10 cellular contexts compared by ENCODE assay signal in the genomic region with DNA sequence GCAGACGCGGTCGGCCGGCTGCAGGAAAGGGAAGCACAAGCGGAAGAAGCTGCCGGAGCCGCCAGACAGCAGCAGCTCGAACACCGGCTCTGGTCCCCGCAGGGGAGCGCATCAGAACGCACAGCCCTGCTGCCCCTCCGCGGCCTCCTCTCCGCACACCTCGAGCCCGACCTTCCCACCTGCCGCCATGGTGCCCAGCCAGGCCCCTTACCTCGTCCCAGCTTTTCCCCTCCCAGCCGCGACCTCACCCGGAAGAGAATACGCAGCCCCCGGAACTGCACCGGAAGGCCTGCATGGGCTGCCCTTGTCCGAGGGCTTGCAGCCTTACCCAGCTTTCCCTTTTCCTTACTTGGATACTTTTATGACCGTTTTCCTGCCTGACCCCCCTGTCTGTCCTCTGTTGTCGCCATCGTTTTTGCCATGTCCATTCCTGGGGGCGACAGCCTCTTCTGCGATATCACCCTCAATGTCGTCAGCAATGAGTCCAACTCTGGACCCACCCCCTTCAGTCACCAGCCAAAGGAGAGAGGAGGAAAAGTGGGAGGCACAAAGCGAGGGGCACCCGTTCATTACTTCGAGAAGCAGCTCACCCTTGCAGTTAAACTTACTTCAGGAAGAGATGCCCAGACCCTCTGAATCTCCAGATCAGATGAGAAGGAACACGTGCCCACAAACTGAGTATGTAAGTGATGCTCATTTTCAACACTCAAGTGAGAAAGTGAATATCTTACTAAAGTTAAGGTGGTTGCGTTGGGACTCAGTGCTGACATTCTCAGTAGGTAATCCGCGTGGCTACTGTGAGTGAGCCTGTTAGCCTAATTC. TPM values are rescaled to one million over a fixed set of nuclear protein-coding genes. Genes with fewer than 3 reads are reported as not detected.
DNase-seq lines count a peak whose midpoint lies in the region; ATAC-seq and TF ChIP-seq lines count a peak whose summit lies in the region.
"Had no signal": no experiment of that assay in that cellular context is flagged by ENCODE, and none has a peak within 500 bp of the region (broad histone marks: within the 10 kb centered on the region; RNA-seq: fewer than 3 reads in every experiment).

No MANE protein-coding gene starts in this region.

- H3K27me3 ChIP-seq in right cardiac atrium (ENCODE audit: control insufficient read depth, insufficient read depth) (no peaks in the 10 kb centered on the region), right atrium auricular region (no peaks in the 10 kb centered on the region), aorta (ENCODE audit: control insufficient read depth in 1 of 2, insufficient read depth in 2 of 2, low read length in 1 of 2) (no peaks in the 10 kb centered on the region)
- H3K27me3 ChIP-seq in naive thymus-derived CD4-positive, alpha-beta T cell (ENCODE audit: control insufficient read depth in 2 of 2, insufficient read depth in 2 of 2, low read length in 2 of 2) = no peaks in the 10 kb centered on the region

- peak overlapping the region; percentile 93 for H3K27ac Mint-ChIP-seq in activated naive CD4-positive, alpha-beta T cell treated with anti-CD3 and anti-CD28 coated beads, Interleukin-2, amount 50 U/mL, for 24 hours
- peak overlapping the region; percentile 75 to 97 (median 86) for H3K27ac Mint-ChIP-seq in naive thymus-derived CD4-positive, alpha-beta T cell
- H3K27ac Mint-ChIP-seq: HFFc6 had no signal

- H3K36me3 Mint-ChIP-seq in activated naive CD4-positive, alpha-beta T cell treated with anti-CD3 and anti-CD28 coated beads, Interleukin-2, amount 50 U/mL, for 24 hours = peaks cover 11% of the 10 kb centered on the region
- H3K36me3 Mint-ChIP-seq in naive thymus-derived CD4-positive, alpha-beta T cell = peaks cover 2 to 38% (median 20%) of the 10 kb centered on the region in 5 donors

- intact Hi-C loops in right cardiac atrium (cut with DNase I) (no loop called here), aorta (cut with DNase I) (no loop called here)
- intact Hi-C loops in naive thymus-derived CD4-positive, alpha-beta T cell (cut with micrococcal nuclease) = no loop called here

- ATAC-seq in right cardiac atrium (no peak), aorta (ENCODE audit: low FRiP score) (peak; percentile 48), HG03378 (IDR thresholded peaks at IDR 0.05; ENCODE audit: unreplicated experiment) (no peak)
- ATAC-seq in naive thymus-derived CD4-positive, alpha-beta T cell = peak; percentile 63

- no peak for TF ChIP-seq CTCF in right atrium auricular region (IDR thresholded peaks at IDR 0.05)

- H3K27ac ChIP-seq in right cardiac atrium (ENCODE audit: low read length) (no peak overlapping the region), right atrium auricular region (no peak overlapping the region), aorta (ENCODE audit: low read depth in 1 of 2, low read length in 2 of 2) (no peak overlapping the region)
- peak overlapping the region; percentile 49 for H3K27ac ChIP-seq in naive thymus-derived CD4-positive, alpha-beta T cell (ENCODE audit: low read depth, low read length)
- H3K27ac ChIP-seq: prostate gland had no signal

- H3K36me3 ChIP-seq in right atrium auricular region = peaks cover 78% of the 10 kb centered on the region
- peaks cover 0 to 21% (median 0%) of the 10 kb centered on the region in 3 experiments for H3K36me3 ChIP-seq in naive thymus-derived CD4-positive, alpha-beta T cell (ENCODE audit: control insufficient read depth in 2 of 3, insufficient read depth in 3 of 3, low read length in 3 of 3)
- peaks cover 3 to 9% of the 10 kb centered on the region in 2 donors for H3K36me3 ChIP-seq in aorta (ENCODE audit: control insufficient read depth in 1 of 2, insufficient read depth in 2 of 2, low read length in 1 of 2)

- DNase-seq in right cardiac atrium (peak in 2 of 3 donors; percentile 52 to 54), right atrium auricular region (ENCODE audit: low spot score) (no peak), aorta (peak in 1 of 2 donors; percentile 49), NCI-H1694 (lab: John Stamatoyannopoulos, UW) (no peak), globus pallidus (ENCODE audit: low spot score) (no peak)
- peak in 7 of 9 donors; percentile 5 to 48 (median 16) for DNase-seq in naive thymus-derived CD4-positive, alpha-beta T cell
- DNase-seq: HFFc6 had no signal

- H3K4me1 ChIP-seq in right cardiac atrium (ENCODE audit: control insufficient read depth, insufficient read depth, low read length) (no peaks in the 10 kb centered on the region), right atrium auricular region (no peaks in the 10 kb centered on the region), aorta (ENCODE audit: control insufficient read depth in 1 of 2, insufficient read depth in 2 of 2, low read length in 2 of 2) (peaks cover 0 to 2% of the 10 kb centered on the region in 2 donors)
- no peaks in the 10 kb centered on the region for H3K4me1 ChIP-seq in naive thymus-derived CD4-positive, alpha-beta T cell (ENCODE audit: control insufficient read depth in 2 of 2, insufficient read depth in 2 of 2, low read length in 2 of 2)
- H3K4me1 ChIP-seq: prostate gland had no signal

- H3K4me3 Mint-ChIP-seq in activated naive CD4-positive, alpha-beta T cell treated with anti-CD3 and anti-CD28 coated beads, Interleukin-2, amount 50 U/mL, for 24 hours = peak overlapping the region; percentile 93
- peak overlapping the region; percentile 76 to 97 (median 85) for H3K4me3 Mint-ChIP-seq in naive thymus-derived CD4-positive, alpha-beta T cell
- H3K4me3 Mint-ChIP-seq: HFFc6 had no signal

- POLR2A ChIA-PET in naive thymus-derived CD4-positive, alpha-beta T cell (lab: Charles Lee) = no interaction called here

- 78% methylated on average over 39 of the region's 39 CpGs for WGBS in right cardiac atrium
- 82 to 83% methylated on average over 38 to 39 of the region's 39 CpGs for WGBS in aorta, 2 donors

- CTCF ChIA-PET in naive thymus-derived CD4-positive, alpha-beta T cell (lab: Charles Lee) = no interaction called here

- H3K4me3 ChIP-seq in right cardiac atrium (ENCODE audit: low read length) (peak overlapping the region; percentile 29), right atrium auricular region (peak overlapping the region in 1 of 2 donors; percentile 25), aorta (ENCODE audit: low read length in 2 of 2) (no peak overlapping the region)
- H3K4me3 ChIP-seq in naive thymus-derived CD4-positive, alpha-beta T cell (ENCODE audit: low read length) = peak overlapping the region; percentile 23
- H3K4me3 ChIP-seq: prostate gland had no signal

- H3K9me3 Mint-ChIP-seq in activated naive CD4-positive, alpha-beta T cell treated with anti-CD3 and anti-CD28 coated beads, Interleukin-2, amount 50 U/mL, for 24 hours = no peaks in the 10 kb centered on the region
- no peaks in the 10 kb centered on the region for H3K9me3 Mint-ChIP-seq in naive thymus-derived CD4-positive, alpha-beta T cell
- H3K9me3 Mint-ChIP-seq: HFFc6 had no signal

- H3K9me3 ChIP-seq in right cardiac atrium (ENCODE audit: control insufficient read depth, low read length) (no peaks in the 10 kb centered on the region), right atrium auricular region (no peaks in the 10 kb centered on the region), aorta (ENCODE audit: control insufficient read depth, low read length) (no peaks in the 10 kb centered on the region)
- H3K9me3 ChIP-seq in naive thymus-derived CD4-positive, alpha-beta T cell (ENCODE audit: control insufficient read depth in 2 of 3, low read length in 3 of 3) = no peaks in the 10 kb centered on the region
- H3K9me3 ChIP-seq: prostate gland had no signal

- H3K4me1 Mint-ChIP-seq in activated naive CD4-positive, alpha-beta T cell treated with anti-CD3 and anti-CD28 coated beads, Interleukin-2, amount 50 U/mL, for 24 hours = peaks cover 4% of the 10 kb centered on the region
- peaks cover 0 to 9% (median 4%) of the 10 kb centered on the region in 7 donors for H3K4me1 Mint-ChIP-seq in naive thymus-derived CD4-positive, alpha-beta T cell

- H3K27me3 Mint-ChIP-seq in activated naive CD4-positive, alpha-beta T cell treated with anti-CD3 and anti-CD28 coated beads, Interleukin-2, amount 50 U/mL, for 24 hours = no peaks in the 10 kb centered on the region
- H3K27me3 Mint-ChIP-seq in naive thymus-derived CD4-positive, alpha-beta T cell = no peaks in the 10 kb centered on the region

RNA-seq across cellular contexts. Expression of gene UTS2, which starts 25.5 kb away (rescaled TPM):
- total RNA-seq in right cardiac atrium = not detected
- 0.05 TPM for polyA plus RNA-seq in right cardiac atrium
- not detected for total RNA-seq in right atrium auricular region
- under 1 TPM in 1 of 5 experiments, not detected in 4; 0.39 TPM for total RNA-seq in naive thymus-derived CD4-positive, alpha-beta T cell
- polyA plus RNA-seq in naive thymus-derived CD4-positive, alpha-beta T cell = not detected
- under 1 TPM; 0.26 to 0.27 TPM for total RNA-seq in aorta
- 1 to 10 TPM in 1 of 2 donors, under 1 TPM in 1; 0.38 to 1.1 TPM for polyA plus RNA-seq in aorta
- total RNA-seq: HFFc6, prostate gland had no signal

RNA-seq across cellular contexts. Expression of gene PER3, which starts 43.3 kb away (rescaled TPM):
- total RNA-seq in right cardiac atrium (10 to 100 TPM; 15.1 to 28.2 (median 24.6) TPM), right atrium auricular region (10 to 100 TPM; 11.7 to 17.8 TPM), aorta (10 to 100 TPM in 1 of 2 donors, 1 to 10 TPM in 1; 8.9 to 49.0 TPM)
- polyA plus RNA-seq in right cardiac atrium (11.5 TPM), aorta (10 to 100 TPM in 1 of 2 donors, 1 to 10 TPM in 1; 4.4 to 21.2 TPM)
- 10 to 100 TPM in 1 of 5 experiments, 1 to 10 TPM in 4; 2.2 to 10.4 (median 5.1) TPM for total RNA-seq in naive thymus-derived CD4-positive, alpha-beta T cell
- 1 to 10 TPM; 2.8 to 4.1 TPM for polyA plus RNA-seq in naive thymus-derived CD4-positive, alpha-beta T cell

RNA-seq across cellular contexts. Expression of gene VAMP3, which starts 56.2 kb away (rescaled TPM):
- total RNA-seq in right cardiac atrium (10 to 100 TPM; 76.6 to 90.4 (median 83.8) TPM), right atrium auricular region (10 to 100 TPM; 84.3 to 97.9 TPM), aorta (100 to 1,000 TPM; 107 to 112 TPM)
- polyA plus RNA-seq in right cardiac atrium (61.3 TPM), aorta (100 to 1,000 TPM in 1 of 2 donors, 10 to 100 TPM in 1; 95.8 to 141 TPM)
- total RNA-seq in naive thymus-derived CD4-positive, alpha-beta T cell = 10 to 100 TPM; 38.7 to 87.1 (median 60.9) TPM
- 10 to 100 TPM; 33.8 to 36.6 TPM for polyA plus RNA-seq in naive thymus-derived CD4-positive, alpha-beta T cell

Comparison
In these comparisons a context has a peak if more than half of its experiments do, and no peak if none do; other contexts are left out.
1. DNase-seq: peak in right cardiac atrium (2 of 3) and naive thymus-derived CD4-positive, alpha-beta T cell (7 of 9); none in right atrium auricular region (single experiment), NCI-H1694 (single experiment) and globus pallidus (single experiment).
2. ATAC-seq: peak in naive thymus-derived CD4-positive, alpha-beta T cell (single experiment) and aorta (single experiment); none in right cardiac atrium (0 of 2) and HG03378 (single experiment).
3. H3K4me3 ChIP-seq: peak in right cardiac atrium (single experiment) and naive thymus-derived CD4-positive, alpha-beta T cell (single experiment); none in aorta (0 of 2).